8 cellular contexts compared by ENCODE assay signal in the genomic region with DNA sequence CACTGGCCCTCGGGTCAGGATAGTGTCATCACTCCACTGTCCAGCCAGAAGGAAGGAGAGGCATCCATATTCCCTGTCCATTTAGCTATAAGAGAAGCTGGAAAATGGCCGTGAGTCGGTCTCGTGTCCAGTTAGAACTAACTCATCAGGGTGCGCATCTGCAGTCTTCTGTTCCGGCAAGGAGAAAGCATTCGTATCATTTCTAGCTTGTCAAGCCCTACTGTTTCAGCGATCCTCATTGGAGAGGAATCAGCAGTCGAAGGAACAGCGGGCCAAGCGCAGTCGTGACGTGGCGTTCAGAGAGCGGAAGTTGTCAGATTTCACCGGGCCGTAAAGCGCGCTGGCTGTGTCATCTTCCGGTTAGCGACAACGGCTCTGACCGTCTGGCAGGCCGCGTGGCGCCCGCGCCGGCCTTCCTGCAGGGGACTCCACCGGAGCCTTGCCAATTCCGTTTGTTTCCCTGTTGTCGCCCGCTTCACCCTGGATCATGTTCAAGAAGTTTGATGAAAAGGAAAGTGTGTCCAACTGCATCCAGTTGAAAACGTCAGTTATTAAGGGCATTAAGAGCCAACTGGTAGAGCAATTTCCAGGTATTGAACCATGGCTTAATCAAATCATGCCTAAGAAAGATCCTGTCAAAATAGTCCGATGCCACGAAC.
DNase-seq lines count a peak whose midpoint lies in the region; ATAC-seq and TF ChIP-seq lines count a peak whose summit lies in the region.

No MANE protein-coding gene starts in this region.

- H3K4me1 Mint-ChIP-seq in effector memory CD8-positive, alpha-beta T cell (ENCODE audit: low read depth in 2 of 2): peaks cover 13 to 17% of the 10 kb centered on the region in 2 donors
- peaks cover 8% of the 10 kb centered on the region for H3K4me1 Mint-ChIP-seq in memory B cell

- ATAC-seq in GM18909 (IDR thresholded peaks at IDR 0.05; ENCODE audit: poor library complexity, unreplicated experiment) (peak; percentile 81), HG03196 (IDR thresholded peaks at IDR 0.05; ENCODE audit: unreplicated experiment) (peak; percentile 64), memory B cell (ENCODE audit: low read depth) (peak; percentile 94)
- peak; percentile 91 for ATAC-seq in effector memory CD8-positive, alpha-beta T cell (replicated peaks)

- no peak; the same call in none of the 2 replicates for TF ChIP-seq CTCF in AG09319 (IDR thresholded peaks at IDR 0.05; ENCODE audit: low read depth, low read length)

- peak overlapping the region; percentile 78 to 89 for H3K4me3 Mint-ChIP-seq in effector memory CD8-positive, alpha-beta T cell
- peak overlapping the region; percentile 95 for H3K4me3 Mint-ChIP-seq in memory B cell

- peak overlapping the region; percentile 96 to 97 for H3K27ac Mint-ChIP-seq in effector memory CD8-positive, alpha-beta T cell
- peak overlapping the region; percentile 97 for H3K27ac Mint-ChIP-seq in memory B cell

- peak; percentile 69 for DNase-seq in AG09319 (ENCODE audit: extremely low read depth, low read depth)
- peak; percentile 78 for DNase-seq in NCI-H748 treated with DMSO at 0.1 percent for 48 hours (lab: John Stamatoyannopoulos, UW)
- peak; percentile 50 to 67 for DNase-seq in activated CD8-positive, alpha-beta memory T cell treated with anti-CD3 and anti-CD28 coated beads for 1 hour (ENCODE audit: extremely low read depth in 1 of 2, low read depth in 1 of 2)
- peak; percentile 70 to 77 (median 75) for DNase-seq in effector memory CD8-positive, alpha-beta T cell
- peak; percentile 61 to 65 for DNase-seq in memory B cell (ENCODE audit: low spot score in 2 of 2)
- peak; percentile 57 for DNase-seq in stimulated activated CD8-positive, alpha-beta memory T cell treated with anti-CD3 and anti-CD28 coated beads, Interleukin-12 subunit alpha, Interleukin-12 subunit beta, amount 100 ng/mL, for 1 hour (ENCODE audit: low read depth)

- H3K9me3 Mint-ChIP-seq in effector memory CD8-positive, alpha-beta T cell: no peaks in the 10 kb centered on the region
- no peaks in the 10 kb centered on the region for H3K9me3 Mint-ChIP-seq in memory B cell

- H3K36me3 Mint-ChIP-seq in effector memory CD8-positive, alpha-beta T cell (ENCODE audit: insufficient read depth): peaks cover 61% of the 10 kb centered on the region
- peaks cover 14% of the 10 kb centered on the region for H3K36me3 Mint-ChIP-seq in memory B cell

- no peaks in the 10 kb centered on the region for H3K27me3 Mint-ChIP-seq in effector memory CD8-positive, alpha-beta T cell
- H3K27me3 Mint-ChIP-seq in memory B cell: no peaks in the 10 kb centered on the region

Comparison
In these comparisons a context has a peak if more than half of its experiments do, and no peak if none do; other contexts are left out.
1. Peak in every context shown above with its lines: DNase-seq and ATAC-seq.